Comparison of ENCODE assay signal across 14 cellular contexts in the genomic region with DNA sequence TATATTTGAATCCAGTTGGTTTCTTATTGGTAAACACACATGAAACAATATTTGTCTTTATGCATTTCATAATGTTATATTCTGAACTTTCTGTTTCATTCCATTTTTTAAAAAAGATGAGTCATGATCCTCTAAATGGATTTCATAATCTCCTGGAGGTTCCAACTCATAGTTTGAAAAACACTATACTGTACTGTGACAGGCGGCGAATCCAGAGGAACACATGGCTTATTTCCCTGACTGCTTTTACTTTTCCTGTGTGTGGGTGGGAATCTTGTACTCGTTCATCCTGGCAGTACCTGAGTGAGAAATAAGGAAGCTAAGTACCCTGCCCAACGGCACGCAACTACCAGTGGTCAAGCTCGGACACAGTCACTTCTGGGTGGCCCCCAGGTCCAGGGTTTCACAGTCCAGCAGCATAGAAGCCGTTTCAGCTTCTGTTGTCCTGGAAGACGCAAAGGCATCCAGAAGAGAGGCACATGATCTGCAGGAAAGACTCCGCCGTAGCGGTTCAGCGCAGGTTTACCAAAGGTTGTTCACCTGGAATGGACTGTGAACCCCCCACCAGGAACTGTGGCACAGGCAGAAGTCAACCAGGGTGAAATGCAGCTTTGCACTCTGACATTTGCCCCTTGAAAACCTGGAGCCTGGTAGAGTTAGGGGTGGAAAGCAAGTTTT.
DNase-seq lines count a peak whose midpoint lies in the region; ATAC-seq and TF ChIP-seq lines count a peak whose summit lies in the region.
"Had no signal": no experiment of that assay in that cellular context is flagged by ENCODE, and none has a peak within 500 bp of the region (broad histone marks: within the 10 kb centered on the region; RNA-seq: fewer than 3 reads in every experiment).

No MANE protein-coding gene starts in this region.

- ATAC-seq in gastroesophageal sphincter (peak; percentile 80), psoas muscle (peak; percentile 52 to 77 (median 63)), GM18498 (IDR thresholded peaks at IDR 0.05; ENCODE audit: unreplicated experiment) (no peak)
- ATAC-seq in activated naive CD4-positive, alpha-beta T cell treated with anti-CD3 and anti-CD28 coated beads, Interleukin-2, amount 50 U/mL, for 72 hours, result no peak
- ATAC-seq: HCT116 had no signal

- H3K27ac Mint-ChIP-seq in activated naive CD4-positive, alpha-beta T cell treated with anti-CD3 and anti-CD28 coated beads, Interleukin-2, amount 50 U/mL, for 72 hours, result no peak overlapping the region

- 26 to 46% methylated on average over 4 to 6 of the region's 12 CpGs for WGBS in gastroesophageal sphincter (ENCODE audit: low coverage in 1 of 2), 2 donors
- WGBS in psoas muscle, 3 donors, result 35 to 56% (median 38%) methylated on average over 12 of the region's 12 CpGs

- TF ChIP-seq POLR2A in gastroesophageal sphincter (IDR thresholded peaks at IDR 0.05), result no peak

- intact Hi-C loops in psoas muscle (cut with DNase I), result loop anchor here in 1 of 2 donors (5.0 kb wide), 1 partner anchor 37 kb away; no protein-coding TSS in a partner anchor

- TF ChIP-seq CTCF in gastroesophageal sphincter (IDR thresholded peaks at IDR 0.05) (no peak), psoas muscle (IDR thresholded peaks at IDR 0.05) (no peak)

- H3K4me1 ChIP-seq in adipocyte (ENCODE audit: control insufficient read depth, insufficient read depth, low read length) (peaks cover 48% of the 10 kb centered on the region), gastroesophageal sphincter (peaks cover 3 to 80% (median 45%) of the 10 kb centered on the region in 3 donors), psoas muscle (peaks cover 66% of the 10 kb centered on the region)

- peak; percentile 56 for DNase-seq in EL
- peak; percentile 84 for DNase-seq in adipocyte (ENCODE audit: low read depth)
- DNase-seq in psoas muscle, result no peak
- DNase-seq in activated naive CD4-positive, alpha-beta T cell treated with anti-CD3 and anti-CD28 coated beads, Interleukin-2, amount 50 U/mL, for 72 hours (ENCODE audit: low spot score in 2 of 2), result no peak
- no peak for DNase-seq in DMS79 treated with DMSO at 0.1 percent for 48 hours (lab: John Stamatoyannopoulos, UW)
- DNase-seq in medulla oblongata (ENCODE audit: extremely low spot score), result no peak
- DNase-seq: activated effector memory CD4-positive, alpha-beta T cell treated with Interleukin-2 at 50 U/mL for 16 hours; COR-L47; foreskin melanocyte; NCI-H345; T-helper 9 cell had no signal

- peaks cover 0 to under 1% of the 10 kb centered on the region in 2 donors for H3K36me3 Mint-ChIP-seq in activated naive CD4-positive, alpha-beta T cell treated with anti-CD3 and anti-CD28 coated beads, Interleukin-2, amount 50 U/mL, for 72 hours

- peaks cover 0 to 1% of the 10 kb centered on the region in 2 donors for H3K9me3 Mint-ChIP-seq in activated naive CD4-positive, alpha-beta T cell treated with anti-CD3 and anti-CD28 coated beads, Interleukin-2, amount 50 U/mL, for 72 hours

- no peak for TF ChIP-seq EP300 in gastroesophageal sphincter (IDR thresholded peaks at IDR 0.05)

- peak overlapping the region; percentile 65 for H3K9ac ChIP-seq in adipocyte (ENCODE audit: low read length)

- no peaks in the 10 kb centered on the region for H3K27me3 ChIP-seq in adipocyte (replicated peaks; ENCODE audit: control insufficient read depth, insufficient read depth, low read length)
- no peaks in the 10 kb centered on the region for H3K27me3 ChIP-seq in gastroesophageal sphincter
- H3K27me3 ChIP-seq in psoas muscle (ENCODE audit: insufficient read depth in 3 of 3, low read length in 2 of 3), result no peaks in the 10 kb centered on the region

- H3K27ac ChIP-seq in gastroesophageal sphincter (peak overlapping the region in 3 of 4 donors; percentile 32 to 52 (median 40)), psoas muscle (peak overlapping the region; percentile 43)

- H3K36me3 ChIP-seq in adipocyte (ENCODE audit: control insufficient read depth, insufficient read depth, low read length, severe bottlenecking) (no peaks in the 10 kb centered on the region), gastroesophageal sphincter (no peaks in the 10 kb centered on the region), psoas muscle (ENCODE audit: insufficient read depth in 1 of 2, low read depth in 1 of 2) (no peaks in the 10 kb centered on the region)

- H3K4me3 ChIP-seq in adipocyte (ENCODE audit: low read length) (peak overlapping the region; percentile 75), gastroesophageal sphincter (peak overlapping the region in 1 of 2 donors; percentile 22), psoas muscle (peak overlapping the region; percentile 24)

- no peaks in the 10 kb centered on the region for H3K9me3 ChIP-seq in adipocyte (ENCODE audit: control insufficient read depth, low read length)
- H3K9me3 ChIP-seq in gastroesophageal sphincter, result no peaks in the 10 kb centered on the region
- H3K9me3 ChIP-seq in psoas muscle, result no peaks in the 10 kb centered on the region

Comparison
In these comparisons a context has a peak if more than half of its experiments do, and no peak if none do; other contexts are left out.
1. DNase-seq: peak in EL (single experiment) and adipocyte (single experiment); none in psoas muscle (0 of 2), activated naive CD4-positive, alpha-beta T cell treated with anti-CD3 and anti-CD28 coated beads, Interleukin-2, amount 50 U/mL, for 72 hours (0 of 2), DMS79 treated with DMSO at 0.1 percent for 48 hours (single experiment) and medulla oblongata (single experiment).
2. ATAC-seq: peak in gastroesophageal sphincter (single experiment) and psoas muscle (4 of 4); none in GM18498 (single experiment) and activated naive CD4-positive, alpha-beta T cell treated with anti-CD3 and anti-CD28 coated beads, Interleukin-2, amount 50 U/mL, for 72 hours (0 of 2).